Comparison of ENCODE assay signal across 1 cellular context in genomic region chr1:246566128-246566807, GRCh38.
TF ChIP-seq lines count a peak whose summit lies in the region.

TSS of gene CNST (plus strand) at chr1:246566456. CDS start at chr1:246591563, 25,107 bp downstream.
TSS of gene TFB2M (minus strand) at chr1:246566261. CDS start at chr1:246566138, 123 bp downstream.

TF ChIP-seq in GM12878, 131 proteins besides CTCF, POLR2A, EP300 and RAD21 (continued from another document and continues in another):
- no peak for TF ChIP-seq BCLAF1 (IDR thresholded peaks at IDR 0.05)
- 0 out of 2 replicates have a peak, but pooled peaks have one; percentile 59 for TF ChIP-seq NBN (IDR thresholded peaks at IDR 0.05)
- TF ChIP-seq ATF3 (IDR thresholded peaks at IDR 0.05; ENCODE audit: borderline replicate concordance, extremely low read depth, low read depth, low read length): no peak
- TF ChIP-seq ZZZ3 (IDR thresholded peaks at IDR 0.05; ENCODE audit: control insufficient read depth, insufficient read length, low read depth): no peak
- no peak for TF ChIP-seq NFYA (IDR thresholded peaks at IDR 0.05; ENCODE audit: borderline replicate concordance, low read depth, low read length)
- TF ChIP-seq FOS (IDR thresholded peaks at IDR 0.05; ENCODE audit: borderline replicate concordance, extremely low read depth, insufficient read length): no peak
- TF ChIP-seq ATF2 (IDR thresholded peaks at IDR 0.05; ENCODE audit: low read length): no peak
- no peak for TF ChIP-seq REST (IDR thresholded peaks at IDR 0.05; ENCODE audit: low read depth, low read length)
- no peak for TF ChIP-seq ZSCAN29 (IDR thresholded peaks at IDR 0.05)
- TF ChIP-seq MTA3 (IDR thresholded peaks at IDR 0.05; ENCODE audit: borderline replicate concordance, low read length): no peak
- no peak for TF ChIP-seq KDM1A (IDR thresholded peaks at IDR 0.05; ENCODE audit: borderline replicate concordance)
- TF ChIP-seq POLR2AphosphoS2 (IDR thresholded peaks at IDR 0.05; ENCODE audit: low read depth, low read length): 0 out of 2 replicates have a peak, but pooled peaks have one; percentile 30
- no peak for TF ChIP-seq SMAD5 (IDR thresholded peaks at IDR 0.05; ENCODE audit: low read depth)
- peak; percentile 55 to 72; a peak in 2 of 4 replicates for TF ChIP-seq BHLHE40 (IDR thresholded peaks at IDR 0.05; ENCODE audit: borderline replicate concordance in 1 of 2, low read depth in 2 of 2, low read length in 1 of 2)
- no peak for TF ChIP-seq ZNF622 (IDR thresholded peaks at IDR 0.05)
- no peak for TF ChIP-seq SUPT20H (IDR thresholded peaks at IDR 0.05; ENCODE audit: borderline replicate concordance, control insufficient read depth, low read depth, low read length)
- no peak for TF ChIP-seq IRF5 (IDR thresholded peaks at IDR 0.05; ENCODE audit: borderline replicate concordance)
- peak; percentile 71; the same call in 1 of the 2 replicates for TF ChIP-seq MEF2A (IDR thresholded peaks at IDR 0.05; ENCODE audit: insufficient read depth, low read depth, low read length)
- TF ChIP-seq SMARCA5 (IDR thresholded peaks at IDR 0.05): 0 out of 2 replicates have a peak, but pooled peaks have one; percentile 27
- no peak for TF ChIP-seq ZBTB11 (CRISPR knock-in tag; IDR thresholded peaks at IDR 0.05)
- TF ChIP-seq MAX (IDR thresholded peaks at IDR 0.05; ENCODE audit: low read depth, low read length): peak; percentile 96
- TF ChIP-seq MEF2B (IDR thresholded peaks at IDR 0.05; ENCODE audit: partially characterized antibody, poor library complexity, severe bottlenecking): no peak
- TF ChIP-seq NR2F1 (conservative IDR thresholded peaks at IDR 0.05): peak; percentile 46
- peak; percentile 95 for TF ChIP-seq SIN3A (IDR thresholded peaks at IDR 0.05; ENCODE audit: low read depth, low read length)
- no peak for TF ChIP-seq NFIC (IDR thresholded peaks at IDR 0.05; ENCODE audit: low read depth, low read length)
- TF ChIP-seq BRCA1 (IDR thresholded peaks at IDR 0.05; ENCODE audit: low read depth, low read length): no peak
- no peak for TF ChIP-seq BCL11A (IDR thresholded peaks at IDR 0.05; ENCODE audit: low read depth, low read length)
- TF ChIP-seq ATF7 (IDR thresholded peaks at IDR 0.05; ENCODE audit: low read depth): no peak
- TF ChIP-seq EZH2 (IDR thresholded peaks at IDR 0.05; ENCODE audit: borderline replicate concordance, control insufficient read depth, low read depth, low read length): no peak
- peak; percentile 98 for TF ChIP-seq NKRF (conservative IDR thresholded peaks at IDR 0.05)
- TF ChIP-seq IKZF1 (conservative IDR thresholded peaks at IDR 0.05): peak; percentile 92
- no peak for TF ChIP-seq ZNF207 (IDR thresholded peaks at IDR 0.05; ENCODE audit: borderline replicate concordance)
- no peak for TF ChIP-seq USF1 (IDR thresholded peaks at IDR 0.05; ENCODE audit: borderline replicate concordance, extremely low read length, insufficient read depth, low read depth, low read length)
- TF ChIP-seq CUX1 (IDR thresholded peaks at IDR 0.05; ENCODE audit: insufficient replicate concordance, low read depth, low read length): no peak
